Comparison of ENCODE assay signal across 1 cellular context in the genomic region with DNA sequence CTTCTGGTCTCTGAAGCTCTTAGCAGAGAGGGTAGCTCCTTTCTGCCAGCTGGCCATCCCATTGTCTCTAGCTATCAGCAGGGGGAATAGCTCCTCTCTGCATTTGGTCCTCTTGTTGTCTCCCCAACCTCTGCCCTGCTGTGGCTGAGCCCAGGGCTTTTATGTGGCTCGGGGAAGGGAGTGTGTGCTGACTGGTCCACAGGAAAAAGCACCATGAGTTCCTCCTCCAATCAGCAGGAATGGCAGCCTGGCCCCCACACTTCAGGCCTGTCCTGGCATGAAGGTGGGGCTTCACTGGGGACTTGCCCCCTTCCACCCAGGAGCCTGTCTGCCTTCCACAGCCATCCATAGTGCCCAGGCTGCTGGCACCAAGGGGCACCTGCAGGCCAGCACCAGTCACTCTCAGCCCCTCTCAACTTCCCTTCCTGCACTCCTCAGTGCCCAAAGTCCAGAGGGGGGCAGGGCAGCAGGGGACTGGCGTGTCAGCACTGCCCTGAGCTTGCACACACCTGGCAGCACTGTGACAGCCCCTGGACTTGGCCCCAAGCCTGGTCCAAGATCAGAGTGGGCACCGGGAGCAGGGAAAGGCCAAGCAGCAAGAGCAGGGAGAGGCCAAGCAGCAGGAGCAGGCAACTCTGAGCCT.
TF ChIP-seq lines count a peak whose summit lies in the region.

No MANE protein-coding gene starts in this region.

TF ChIP-seq in GM12878, 131 proteins besides CTCF, POLR2A, EP300 and RAD21:
- TF ChIP-seq NR2C2 (IDR thresholded peaks at IDR 0.05; ENCODE audit: borderline replicate concordance, control insufficient read depth, insufficient read length, low read depth), result no peak
- no peak for TF ChIP-seq CHD1 (IDR thresholded peaks at IDR 0.05; ENCODE audit: low read depth, low read length)
